ENCODE assay signal across 2 cellular contexts in the genomic region with DNA sequence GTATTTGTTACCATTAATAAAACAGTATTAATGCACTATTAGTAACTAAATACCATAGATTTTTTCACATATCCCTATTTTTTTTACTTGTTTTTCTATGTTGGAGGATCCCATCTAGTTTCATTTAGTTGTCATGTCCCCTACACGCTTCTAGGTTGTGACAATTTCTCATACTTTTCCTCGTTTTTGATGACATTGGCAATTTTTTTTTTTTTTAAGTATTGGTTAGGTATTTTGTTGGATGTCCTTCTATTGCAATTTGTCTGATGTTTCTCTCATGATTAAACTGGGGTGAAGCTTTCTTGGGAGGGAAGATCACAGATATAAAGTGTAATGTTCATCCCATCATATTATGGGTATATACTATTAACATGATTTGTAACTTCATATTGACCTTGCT.
TF ChIP-seq lines count a peak whose summit lies in the region.

No MANE protein-coding gene starts in this region.

TF ChIP-seq in HepG2, 621 proteins besides CTCF, POLR2A, EP300 and RAD21 (continued from another document):
- peak; percentile 87 for TF ChIP-seq MAFK (conservative IDR thresholded peaks at IDR 0.05 in 1 of 2, IDR thresholded peaks at IDR 0.05 in 1 of 2; ENCODE audit: low read length in 2 of 2)

TF ChIP-seq in K562, 482 proteins besides CTCF, POLR2A, EP300 and RAD21 (continued from another document):
- TF ChIP-seq C11orf30 (IDR thresholded peaks at IDR 0.05; ENCODE audit: low read depth) (peak; percentile 35; the same call in 1 of the 2 replicates), PHF20 (IDR thresholded peaks at IDR 0.05; ENCODE audit: partially characterized antibody) (no peak), ZNF316 (IDR thresholded peaks at IDR 0.05) (peak; percentile 73), NCOA2 (IDR thresholded peaks at IDR 0.05; ENCODE audit: partially characterized antibody in 2 of 2) (no peak), MAFK (IDR thresholded peaks at IDR 0.05; ENCODE audit: low read length) (peak; percentile 34; the same call in 1 of the 2 replicates), MAFF (IDR thresholded peaks at IDR 0.05; ENCODE audit: low read length) (peak; percentile 40; the same call in 1 of the 2 replicates)
